11 cellular contexts compared by ENCODE assay signal in the genomic region with DNA sequence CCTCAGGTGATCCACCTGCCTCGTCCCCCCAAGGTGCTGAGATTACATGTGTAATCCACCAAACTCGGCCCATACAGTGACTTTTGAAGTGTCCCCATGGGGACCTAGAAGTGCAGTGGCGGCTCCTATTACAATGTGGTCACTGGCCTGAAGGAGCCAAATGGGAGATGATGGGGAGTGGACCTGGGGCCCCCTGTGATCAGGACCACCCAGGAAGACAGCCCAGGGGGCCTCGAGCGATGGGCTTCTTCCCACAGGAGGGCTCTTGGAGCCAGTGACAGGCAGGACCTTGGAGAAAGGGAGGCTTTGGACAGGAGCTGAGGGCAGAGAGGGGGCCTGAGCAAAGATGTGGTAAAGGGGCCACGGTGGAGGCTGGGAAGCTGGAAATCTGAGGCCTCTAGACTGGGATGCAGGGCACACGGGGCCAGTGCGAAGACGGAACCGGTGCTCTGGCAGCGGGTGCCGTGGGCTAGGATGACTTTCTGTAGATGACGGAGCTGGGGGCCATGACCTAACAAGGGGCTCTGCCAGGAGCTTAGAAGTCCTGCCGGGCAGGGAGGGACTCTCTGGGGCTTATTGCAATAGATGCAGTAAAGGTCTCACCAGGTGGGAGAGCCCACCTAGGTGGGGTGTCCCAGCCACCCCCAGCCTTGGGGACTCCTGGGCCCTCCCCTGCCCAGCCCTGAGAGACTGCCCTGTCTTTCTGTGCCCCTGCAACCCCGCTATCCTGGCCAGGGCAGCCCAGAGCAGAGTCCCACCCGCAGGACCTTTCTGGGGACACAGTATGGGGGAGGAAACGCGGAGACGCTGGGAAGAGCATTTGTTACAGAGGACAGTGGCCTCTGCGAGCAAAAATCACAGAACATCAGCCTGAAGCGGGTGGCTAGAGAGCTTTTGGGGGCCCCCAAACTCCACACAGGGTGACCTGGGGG. TPM values are rescaled to one million over a fixed set of nuclear protein-coding genes. Genes with fewer than 3 reads are reported as not detected.
DNase-seq lines count a peak whose midpoint lies in the region; ATAC-seq and TF ChIP-seq lines count a peak whose summit lies in the region.
"Had no signal": no experiment of that assay in that cellular context is flagged by ENCODE, and none has a peak within 500 bp of the region (broad histone marks: within the 10 kb centered on the region; RNA-seq: fewer than 3 reads in every experiment).

No MANE protein-coding gene starts in this region.

- peaks cover 62% of the 10 kb centered on the region for H3F3A ChIP-seq in MM.1S (ENCODE audit: insufficient read depth, low read length)

- 0 out of 2 replicates have a peak, but pooled peaks cover 2% of the 10 kb centered on the region for H4K20me1 ChIP-seq in MM.1S (ENCODE audit: insufficient read depth, low read length)

- H3K36me3 ChIP-seq in CD8-positive, alpha-beta T cell (ENCODE audit: insufficient read depth, low read length): peaks cover 12% of the 10 kb centered on the region
- no peaks in the 10 kb centered on the region for H3K36me3 ChIP-seq in MM.1S (replicated peaks; ENCODE audit: insufficient read depth, low read length)
- H3K36me3 ChIP-seq in neutrophil: peaks cover 26% of the 10 kb centered on the region
- H3K36me3 ChIP-seq: SJCRH30 had no signal

- no peak overlapping the region for H2AFZ ChIP-seq in MM.1S (ENCODE audit: low read length)

- no peaks in the 10 kb centered on the region for H3K27me3 Mint-ChIP-seq in CD8-positive, alpha-beta T cell (ENCODE audit: low read depth)
- H3K27me3 Mint-ChIP-seq in WTC11 (ENCODE audit: low read depth): 0 out of 2 replicates have a peak, but pooled peaks cover 3% of the 10 kb centered on the region

- peak overlapping the region; percentile 7; the same call in 1 of the 2 replicates for H3K9ac ChIP-seq in MM.1S (ENCODE audit: low read length)

- H3K9me3 Mint-ChIP-seq in CD8-positive, alpha-beta T cell: no peaks in the 10 kb centered on the region
- no peaks in the 10 kb centered on the region for H3K9me3 Mint-ChIP-seq in WTC11
- H3K9me3 Mint-ChIP-seq: activated CD4-positive, alpha-beta T cell treated with anti-CD3 and anti-CD28 coated beads, Interleukin-2, amount 10 ng/mL, durations not matched to agents 24 days and 14 days had no signal

- CTCF ChIA-PET in CD8-positive, alpha-beta T cell (lab: Charles Lee): interaction anchor here (1.0 to 1.8 kb wide), 4 partner anchors 8 to 59 kb away, joined by 3 to 7 read pairs (median 4); no protein-coding TSS in a partner anchor
- CTCF ChIA-PET in WTC11 (lab: Charles Lee): interaction anchor here (0.8 to 1.9 kb wide), 4 partner anchors 31 to 1621 kb away, joined by 3 to 8 read pairs (median 6); partner anchors contain the start of gene TK1

- TF ChIP-seq CTCF in CD8-positive, alpha-beta T cell (IDR thresholded peaks at IDR 0.05): no peak
- TF ChIP-seq CTCF in MM.1S (IDR thresholded peaks at IDR 0.05; ENCODE audit: low read length) (no peak), neutrophil (IDR thresholded peaks at IDR 0.05) (no peak), WTC11 (IDR thresholded peaks at IDR 0.05) (no peak)

- intact Hi-C loops in CD8-positive, alpha-beta T cell (cut with DNase I, micrococcal nuclease): loop anchor here in 1 of 2 experiments (5.0 kb wide), 1 partner anchor 1406 kb away; the partner anchor contains the start of genes MFSD11 and SRSF2

- ATAC-seq in CD8-positive, alpha-beta T cell: no peak
- no peak for ATAC-seq in WTC11
- ATAC-seq in HG02763 (IDR thresholded peaks at IDR 0.05; ENCODE audit: unreplicated experiment): no peak

- no peaks in the 10 kb centered on the region for H3K9me2 ChIP-seq in MM.1S (replicated peaks; ENCODE audit: insufficient read depth, low read length)

- H3K27me3 ChIP-seq in CD8-positive, alpha-beta T cell (ENCODE audit: insufficient read depth, low read length): no peaks in the 10 kb centered on the region
- H3K27me3 ChIP-seq in MM.1S (replicated peaks; ENCODE audit: insufficient read depth, low read length): no peaks in the 10 kb centered on the region
- H3K27me3 ChIP-seq in neutrophil: no peaks in the 10 kb centered on the region
- H3K27me3 ChIP-seq: SJCRH30 had no signal

- H3K4me3 ChIP-seq in CD8-positive, alpha-beta T cell (ENCODE audit: low read depth, low read length): no peak overlapping the region
- no peak overlapping the region for H3K4me3 ChIP-seq in MM.1S (ENCODE audit: low read length)
- H3K4me3 ChIP-seq in neutrophil (ENCODE audit: low read depth in 1 of 2, low read length in 1 of 2): no peak overlapping the region
- H3K4me3 ChIP-seq: SJCRH30, smooth muscle cell had no signal

- peaks cover 3% of the 10 kb centered on the region; the same call in 1 of the 2 replicates for H3K79me2 ChIP-seq in MM.1S (ENCODE audit: low read length)

- peak overlapping the region; percentile 70 for H3K27ac Mint-ChIP-seq in CD8-positive, alpha-beta T cell
- H3K27ac Mint-ChIP-seq in WTC11: no peak overlapping the region
- H3K27ac Mint-ChIP-seq: activated CD4-positive, alpha-beta T cell treated with anti-CD3 and anti-CD28 coated beads, Interleukin-2, amount 10 ng/mL, durations not matched to agents 24 days and 14 days had no signal

- peaks cover 66% of the 10 kb centered on the region for H3K4me1 ChIP-seq in CD8-positive, alpha-beta T cell (ENCODE audit: insufficient read depth, low read length)
- peaks cover 68% of the 10 kb centered on the region for H3K4me1 ChIP-seq in MM.1S (ENCODE audit: low read length)
- peaks cover 82 to 83% of the 10 kb centered on the region in 2 experiments for H3K4me1 ChIP-seq in neutrophil (ENCODE audit: control insufficient read depth in 1 of 2, insufficient read depth in 1 of 2, low read depth in 1 of 2, low read length in 1 of 2)

- peaks cover 26% of the 10 kb centered on the region for H3K36me3 Mint-ChIP-seq in CD8-positive, alpha-beta T cell
- H3K36me3 Mint-ChIP-seq in WTC11: no peaks in the 10 kb centered on the region

- no peak for DNase-seq in CD8-positive, alpha-beta T cell
- DNase-seq in MM.1S (no peak), ecto neural progenitor cell (ENCODE audit: low spot score) (peak; percentile 46), WTC11 (ENCODE audit: low spot score) (no peak), NCI-H1417 treated with DMSO at 0.1 percent for 48 hours (lab: John Stamatoyannopoulos, UW) (no peak)
- DNase-seq: effector memory CD4-positive, alpha-beta T cell had no signal

- no peaks in the 10 kb centered on the region for H3K9me3 ChIP-seq in CD8-positive, alpha-beta T cell (ENCODE audit: low read length)
- H3K9me3 ChIP-seq in MM.1S (replicated peaks; ENCODE audit: insufficient read depth, low read length): no peaks in the 10 kb centered on the region
- H3K9me3 ChIP-seq in neutrophil: no peaks in the 10 kb centered on the region
- H3K9me3 ChIP-seq: SJCRH30 had no signal

- H3K4me2 ChIP-seq in MM.1S (ENCODE audit: low read depth, low read length): peak overlapping the region; percentile 48; the same call in 1 of the 2 replicates
- H3K4me2 ChIP-seq: smooth muscle cell had no signal

- H3K4me1 Mint-ChIP-seq in CD8-positive, alpha-beta T cell (ENCODE audit: low read depth): peaks cover 48% of the 10 kb centered on the region
- H3K4me1 Mint-ChIP-seq in WTC11: peaks cover 12% of the 10 kb centered on the region

- POLR2A ChIA-PET in CD8-positive, alpha-beta T cell (lab: Charles Lee): interaction anchor here (0.6 to 18.5 kb wide), 6 partner anchors 9 to 49 kb away, joined by 4 to 583 read pairs (median 8); partner anchors contain the start of genes TMC6 and TMC8
- POLR2A ChIA-PET in WTC11 (lab: Charles Lee): no interaction called here

- no peak overlapping the region for H3K4me3 Mint-ChIP-seq in CD8-positive, alpha-beta T cell
- no peak overlapping the region for H3K4me3 Mint-ChIP-seq in WTC11
- H3K4me3 Mint-ChIP-seq: activated CD4-positive, alpha-beta T cell treated with anti-CD3 and anti-CD28 coated beads, Interleukin-2, amount 10 ng/mL, durations not matched to agents 24 days and 14 days had no signal

- H3K27ac ChIP-seq in CD8-positive, alpha-beta T cell (ENCODE audit: low read depth, low read length): no peak overlapping the region
- H3K27ac ChIP-seq in MM.1S (ENCODE audit: low read length): peak overlapping the region; percentile 80; the same call in 1 of the 2 replicates
- peak overlapping the region; percentile 71 for H3K27ac ChIP-seq in neutrophil
- H3K27ac ChIP-seq: SJCRH30 had no signal

TF ChIP-seq in WTC11, 78 proteins besides CTCF, POLR2A, EP300 and RAD21 (continues in another document):
- TF ChIP-seq SMAD4 (CRISPR knock-in tag; IDR thresholded peaks at IDR 0.05) (no peak), SP1 (CRISPR knock-in tag; conservative IDR thresholded peaks at IDR 0.05) (no peak), EMX1 (CRISPR knock-in tag; IDR thresholded peaks at IDR 0.05) (no peak), PRRX2 (CRISPR knock-in tag; IDR thresholded peaks at IDR 0.05) (no peak)
- TF ChIP-seq, protein P1, sequence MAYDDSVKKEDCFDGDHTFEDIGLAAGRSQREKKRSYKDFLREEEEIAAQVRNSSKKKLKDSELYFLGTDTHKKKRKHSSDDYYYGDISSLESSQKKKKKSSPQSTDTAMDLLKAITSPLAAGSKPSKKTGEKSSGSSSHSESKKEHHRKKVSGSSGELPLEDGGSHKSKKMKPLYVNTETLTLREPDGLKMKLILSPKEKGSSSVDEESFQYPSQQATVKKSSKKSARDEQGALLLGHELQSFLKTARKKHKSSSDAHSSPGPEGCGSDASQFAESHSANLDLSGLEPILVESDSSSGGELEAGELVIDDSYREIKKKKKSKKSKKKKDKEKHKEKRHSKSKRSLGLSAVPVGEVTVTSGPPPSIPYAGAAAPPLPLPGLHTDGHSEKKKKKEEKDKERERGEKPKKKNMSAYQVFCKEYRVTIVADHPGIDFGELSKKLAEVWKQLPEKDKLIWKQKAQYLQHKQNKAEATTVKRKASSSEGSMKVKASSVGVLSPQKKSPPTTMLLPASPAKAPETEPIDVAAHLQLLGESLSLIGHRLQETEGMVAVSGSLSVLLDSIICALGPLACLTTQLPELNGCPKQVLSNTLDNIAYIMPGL (CRISPR knock-in tag; IDR thresholded peaks at IDR 0.05): no peak

RNA-seq across cellular contexts. Expression of gene C17orf99, which starts 2.7 kb away (rescaled TPM):
- total RNA-seq in CD8-positive, alpha-beta T cell: not detected
- not detected in 3 replicates for total RNA-seq in WTC11 (2021)
- total RNA-seq: activated CD4-positive, alpha-beta T cell treated with anti-CD3 and anti-CD28 coated beads, Interleukin-2, amount 10 ng/mL, durations not matched to agents 24 days and 14 days; SJCRH30; smooth muscle cell had no signal

RNA-seq across cellular contexts. Expression of gene TMC8, which starts 12.9 kb away (rescaled TPM):
- 100 to 1,000 TPM; 312 to 315 TPM for total RNA-seq in CD8-positive, alpha-beta T cell
- total RNA-seq in WTC11 (2021): 2.9 to 3.7 TPM (median 3.1 TPM) in 3 replicates

RNA-seq across cellular contexts. Expression of gene TMC6, which starts 14.9 kb away (rescaled TPM):
- total RNA-seq in CD8-positive, alpha-beta T cell: 100 to 1,000 TPM; 518 to 535 TPM
- 90.9 to 120 TPM (median 93.2 TPM) in 3 replicates for total RNA-seq in WTC11 (2021)

RNA-seq across cellular contexts. Expression of gene SYNGR2, which starts 24.9 kb away (rescaled TPM):
- 10 to 100 TPM; 36.4 to 36.7 TPM for total RNA-seq in CD8-positive, alpha-beta T cell
- 47.7 to 50.3 TPM (median 50.2 TPM) in 3 replicates for total RNA-seq in WTC11 (2021)

RNA-seq across cellular contexts. Expression of gene TK1, which starts 43.4 kb away (rescaled TPM):
- 1 to 10 TPM in 1 of 2 experiments, under 1 TPM in 1; 0.76 to 1.1 TPM for total RNA-seq in CD8-positive, alpha-beta T cell
- total RNA-seq in WTC11 (2021): 72.5 to 84.1 TPM (median 82.6 TPM) in 3 replicates

Comparison
In these comparisons a context has a peak if more than half of its experiments do, and no peak if none do; other contexts are left out.
1. RNA of gene TMC8, which starts 12.9 kb away (total RNA-seq): 312 to 315 TPM in CD8-positive, alpha-beta T cell; 2.9 to 3.7 TPM in WTC11; every median in the first group is over 10 times any median in the second.